23 cellular contexts compared by ENCODE assay signal in the genomic region with DNA sequence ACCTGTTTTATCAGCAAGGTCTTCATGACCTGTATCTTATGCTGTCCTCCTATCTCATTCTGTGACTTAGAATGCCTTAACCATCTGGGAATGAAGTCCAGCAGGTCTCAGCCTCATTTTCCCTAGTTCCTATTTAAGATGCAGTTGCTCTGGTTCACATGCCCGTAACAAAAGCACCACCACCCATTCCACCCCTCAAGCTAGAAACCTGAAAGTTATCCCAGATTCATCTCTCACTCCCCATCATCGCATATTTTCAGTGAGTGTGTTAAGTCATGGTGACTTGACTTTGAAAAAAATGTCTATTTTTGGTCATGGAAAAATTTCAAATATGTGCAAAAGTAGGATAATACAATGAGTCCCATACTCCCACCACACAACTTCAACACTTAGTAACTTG. TPM values are rescaled to one million over a fixed set of nuclear protein-coding genes. Genes with fewer than 3 reads are reported as not detected.
A peak's percentile ranks its signal among the peaks of the same experiment; 100 is the strongest.
DNase-seq lines count a peak whose midpoint lies in the region; ATAC-seq, FAIRE-seq and TF ChIP-seq lines count a peak whose summit lies in the region.
"Had no signal": no experiment of that assay in that cellular context is flagged by ENCODE, and none has a peak within 500 bp of the region (broad histone marks: within the 10 kb centered on the region; RNA-seq: fewer than 3 reads in every experiment).

No MANE protein-coding gene starts in this region.

- H3K9me3 Mint-ChIP-seq in activated naive CD8-positive, alpha-beta T cell (ENCODE audit: low read depth): no peaks in the 10 kb centered on the region
- no peaks in the 10 kb centered on the region for H3K9me3 Mint-ChIP-seq in activated naive CD8-positive, alpha-beta T cell treated with anti-CD3 and anti-CD28 coated beads for 36 hours
- H3K9me3 Mint-ChIP-seq in astrocyte (ENCODE audit: unreplicated experiment) (no peaks in the 10 kb centered on the region), memory B cell (no peaks in the 10 kb centered on the region)
- H3K9me3 Mint-ChIP-seq in stimulated activated memory B cell treated with anti-CD40 and anti-IgM and Interleukin-4, amounts not matched to agents 10 μg/mL and 1 μg/mL and 100 μg/mL, for 72 hours: no peaks in the 10 kb centered on the region
- H3K9me3 Mint-ChIP-seq in activated CD4-positive, alpha-beta memory T cell treated with anti-CD3 and anti-CD28 coated beads for 36 hours: no peaks in the 10 kb centered on the region
- H3K9me3 Mint-ChIP-seq: activated CD4-positive, alpha-beta T cell treated with anti-CD3 and anti-CD28 coated beads, Interleukin-2, amount 10 ng/mL, durations not matched to agents 24 days and 14 days; activated T-helper 2 cell treated with anti-CD3 and anti-CD28 coated beads, Interferon-gamma antibody, Interleukin-2, Interleukin-4, amounts not matched to agents 10 μg/mL and 5 μg/mL and 100 μg/mL, durations not matched to agents 14 hours and 24 hours and 36 hours; stimulated activated naive B cell treated with anti-CD40 and anti-IgM and Interleukin-4, amounts not matched to agents 10 μg/mL and 1 μg/mL and 100 μg/mL, for 72 hours had no signal

- intact Hi-C loops in activated CD4-positive, alpha-beta memory T cell treated with anti-CD3 and anti-CD28 coated beads for 36 hours (cut with micrococcal nuclease): no loop called here

- CTCF ChIA-PET in activated CD4-positive, alpha-beta memory T cell treated with anti-CD3 and anti-CD28 coated beads for 36 hours (lab: Charles Lee): interaction anchor here (0.9 to 1.3 kb wide), 2 partner anchors 14 to 16 kb away, joined by 4 read pairs; no protein-coding TSS in a partner anchor

- H3K9ac ChIP-seq in astrocyte (ENCODE audit: low read length): no peak overlapping the region

- POLR2A ChIA-PET in activated CD4-positive, alpha-beta memory T cell treated with anti-CD3 and anti-CD28 coated beads for 36 hours (lab: Charles Lee): no interaction called here

- peaks cover 13% of the 10 kb centered on the region for H3K4me1 Mint-ChIP-seq in activated naive CD8-positive, alpha-beta T cell (ENCODE audit: low read depth)
- peaks cover 9% of the 10 kb centered on the region for H3K4me1 Mint-ChIP-seq in activated naive CD8-positive, alpha-beta T cell treated with anti-CD3 and anti-CD28 coated beads for 36 hours
- peaks cover 18% of the 10 kb centered on the region for H3K4me1 Mint-ChIP-seq in astrocyte (ENCODE audit: low read depth, unreplicated experiment)
- H3K4me1 Mint-ChIP-seq in memory B cell: peaks cover 6% of the 10 kb centered on the region
- peaks cover 6% of the 10 kb centered on the region for H3K4me1 Mint-ChIP-seq in stimulated activated memory B cell treated with anti-CD40 and anti-IgM and Interleukin-4, amounts not matched to agents 10 μg/mL and 1 μg/mL and 100 μg/mL, for 72 hours
- H3K4me1 Mint-ChIP-seq in activated CD4-positive, alpha-beta memory T cell treated with anti-CD3 and anti-CD28 coated beads for 36 hours (ENCODE audit: low read depth): peaks cover 11% of the 10 kb centered on the region

- no peak for TF ChIP-seq CTCF in astrocyte (IDR thresholded peaks at IDR 0.05; ENCODE audit: insufficient read depth, low read depth, low read length)

- H3K27ac ChIP-seq in astrocyte (ENCODE audit: low read depth, low read length): no peak overlapping the region
- H3K27ac ChIP-seq: adrenal gland, foreskin keratinocyte, left ventricle myocardium inferior, prostate gland had no signal

- H4K20me1 ChIP-seq in astrocyte (ENCODE audit: insufficient read depth, low read length): no peaks in the 10 kb centered on the region

- H3K4me3 Mint-ChIP-seq in activated naive CD8-positive, alpha-beta T cell: no peak overlapping the region
- no peak overlapping the region for H3K4me3 Mint-ChIP-seq in activated naive CD8-positive, alpha-beta T cell treated with anti-CD3 and anti-CD28 coated beads for 36 hours
- peak overlapping the region; percentile 8 for H3K4me3 Mint-ChIP-seq in astrocyte (ENCODE audit: unreplicated experiment)
- H3K4me3 Mint-ChIP-seq in memory B cell: no peak overlapping the region
- no peak overlapping the region for H3K4me3 Mint-ChIP-seq in stimulated activated memory B cell treated with anti-CD40 and anti-IgM and Interleukin-4, amounts not matched to agents 10 μg/mL and 1 μg/mL and 100 μg/mL, for 72 hours
- H3K4me3 Mint-ChIP-seq in activated CD4-positive, alpha-beta memory T cell treated with anti-CD3 and anti-CD28 coated beads for 36 hours: no peak overlapping the region
- H3K4me3 Mint-ChIP-seq: activated CD4-positive, alpha-beta T cell treated with anti-CD3 and anti-CD28 coated beads, Interleukin-2, amount 10 ng/mL, durations not matched to agents 24 days and 14 days; stimulated activated naive B cell treated with anti-CD40 and anti-IgM and Interleukin-4, amounts not matched to agents 10 μg/mL and 1 μg/mL and 100 μg/mL, for 72 hours had no signal

- peaks cover under 1% of the 10 kb centered on the region for H3K36me3 Mint-ChIP-seq in activated naive CD8-positive, alpha-beta T cell
- peaks cover 3% of the 10 kb centered on the region for H3K36me3 Mint-ChIP-seq in activated naive CD8-positive, alpha-beta T cell treated with anti-CD3 and anti-CD28 coated beads for 36 hours
- H3K36me3 Mint-ChIP-seq in astrocyte (ENCODE audit: low read depth, unreplicated experiment): no peaks in the 10 kb centered on the region
- H3K36me3 Mint-ChIP-seq in memory B cell: peaks cover 2% of the 10 kb centered on the region
- peaks cover 2% of the 10 kb centered on the region for H3K36me3 Mint-ChIP-seq in stimulated activated memory B cell treated with anti-CD40 and anti-IgM and Interleukin-4, amounts not matched to agents 10 μg/mL and 1 μg/mL and 100 μg/mL, for 72 hours
- H3K36me3 Mint-ChIP-seq in activated CD4-positive, alpha-beta memory T cell treated with anti-CD3 and anti-CD28 coated beads for 36 hours: no peaks in the 10 kb centered on the region

- H3K4me3 ChIP-seq in astrocyte (ENCODE audit: insufficient read depth, low read depth, low read length): no peak overlapping the region
- H3K4me3 ChIP-seq: adrenal gland, left ventricle myocardium inferior, prostate gland had no signal

- FAIRE-seq in astrocyte (lab: Jason Lieb, UNC): no peak
- FAIRE-seq: A204.1, H54 had no signal

- H3K79me2 ChIP-seq in astrocyte (ENCODE audit: insufficient read depth, low read length): no peaks in the 10 kb centered on the region

- peak overlapping the region; percentile 16 for H3K4me2 ChIP-seq in astrocyte (ENCODE audit: low read length)

- H3K4me1 ChIP-seq in astrocyte (ENCODE audit: insufficient read depth, low read length): peaks cover 6% of the 10 kb centered on the region
- H3K4me1 ChIP-seq: adrenal gland, foreskin keratinocyte, left ventricle myocardium inferior, prostate gland had no signal

- ATAC-seq in memory B cell (ENCODE audit: low read depth): no peak
- no peak for ATAC-seq in stimulated activated memory B cell treated with anti-CD40 and anti-IgM and Interleukin-4, amounts not matched to agents 10 μg/mL and 1 μg/mL and 100 μg/mL, for 72 hours
- ATAC-seq: foreskin keratinocyte; stimulated activated naive B cell treated with anti-CD40 and anti-IgM and Interleukin-4, amounts not matched to agents 10 μg/mL and 1 μg/mL and 100 μg/mL, for 72 hours had no signal

- peak overlapping the region; percentile 81 for H3K27ac Mint-ChIP-seq in activated naive CD8-positive, alpha-beta T cell
- no peak overlapping the region for H3K27ac Mint-ChIP-seq in activated naive CD8-positive, alpha-beta T cell treated with anti-CD3 and anti-CD28 coated beads for 36 hours
- H3K27ac Mint-ChIP-seq in astrocyte (ENCODE audit: unreplicated experiment): peak overlapping the region; percentile 59
- H3K27ac Mint-ChIP-seq in memory B cell: peak overlapping the region; percentile 69
- no peak overlapping the region for H3K27ac Mint-ChIP-seq in stimulated activated memory B cell treated with anti-CD40 and anti-IgM and Interleukin-4, amounts not matched to agents 10 μg/mL and 1 μg/mL and 100 μg/mL, for 72 hours
- H3K27ac Mint-ChIP-seq in activated CD4-positive, alpha-beta memory T cell treated with anti-CD3 and anti-CD28 coated beads for 36 hours: no peak overlapping the region
- H3K27ac Mint-ChIP-seq: activated CD4-positive, alpha-beta T cell treated with anti-CD3 and anti-CD28 coated beads, Interleukin-2, amount 10 ng/mL, durations not matched to agents 24 days and 14 days; activated T-helper 2 cell treated with anti-CD3 and anti-CD28 coated beads, Interferon-gamma antibody, Interleukin-2, Interleukin-4, amounts not matched to agents 10 μg/mL and 5 μg/mL and 100 μg/mL, durations not matched to agents 14 hours and 24 hours and 36 hours; stimulated activated naive B cell treated with anti-CD40 and anti-IgM and Interleukin-4, amounts not matched to agents 10 μg/mL and 1 μg/mL and 100 μg/mL, for 72 hours had no signal

- H3K36me3 ChIP-seq in astrocyte (ENCODE audit: insufficient read depth, low read length): peaks cover 2% of the 10 kb centered on the region
- H3K36me3 ChIP-seq: prostate gland had no signal

- H3K27me3 ChIP-seq in astrocyte (ENCODE audit: insufficient read depth, low read length): no peaks in the 10 kb centered on the region
- H3K27me3 ChIP-seq: adrenal gland, foreskin keratinocyte had no signal

- H2AFZ ChIP-seq in astrocyte (ENCODE audit: low read depth, low read length): no peak overlapping the region

- H3K27me3 Mint-ChIP-seq in activated naive CD8-positive, alpha-beta T cell: no peaks in the 10 kb centered on the region
- no peaks in the 10 kb centered on the region for H3K27me3 Mint-ChIP-seq in activated naive CD8-positive, alpha-beta T cell treated with anti-CD3 and anti-CD28 coated beads for 36 hours
- H3K27me3 Mint-ChIP-seq in astrocyte (ENCODE audit: low read depth, unreplicated experiment) (no peaks in the 10 kb centered on the region), memory B cell (no peaks in the 10 kb centered on the region)
- H3K27me3 Mint-ChIP-seq in stimulated activated memory B cell treated with anti-CD40 and anti-IgM and Interleukin-4, amounts not matched to agents 10 μg/mL and 1 μg/mL and 100 μg/mL, for 72 hours: no peaks in the 10 kb centered on the region
- H3K27me3 Mint-ChIP-seq in activated CD4-positive, alpha-beta memory T cell treated with anti-CD3 and anti-CD28 coated beads for 36 hours: no peaks in the 10 kb centered on the region
- H3K27me3 Mint-ChIP-seq: activated CD4-positive, alpha-beta T cell treated with anti-CD3 and anti-CD28 coated beads, Interleukin-2, amount 10 ng/mL, durations not matched to agents 24 days and 14 days; stimulated activated naive B cell treated with anti-CD40 and anti-IgM and Interleukin-4, amounts not matched to agents 10 μg/mL and 1 μg/mL and 100 μg/mL, for 72 hours had no signal

- no peak for DNase-seq in activated naive CD8-positive, alpha-beta T cell treated with anti-CD3 and anti-CD28 coated beads for 36 hours
- DNase-seq in astrocyte (ENCODE audit: low read depth) (peak; percentile 51), memory B cell (ENCODE audit: low spot score in 2 of 2) (no peak), NCI-H1694 (lab: John Stamatoyannopoulos, UW) (no peak), anterior cingulate cortex (lab: John Stamatoyannopoulos, UW) (no peak)
- DNase-seq in activated CD4-positive, alpha-beta memory T cell treated with anti-CD3 and anti-CD28 coated beads for 36 hours: no peak
- DNase-seq: activated CD4-positive, alpha-beta T cell treated with anti-CD3 and anti-CD28 coated beads, Interleukin-2, amount 10 ng/mL, durations not matched to agents 24 days and 14 days; adrenal gland; C1 segment of cervical spinal cord; DMS 273 treated with DMSO at 0.1 percent for 48 hours; foreskin keratinocyte; hippocampal formation; left ventricle myocardium inferior; NCI-H510A; stimulated activated CD4-positive, alpha-beta T cell treated with anti-CD3 and anti-CD28 coated beads, Interleukin-1b, Interleukin-23, amount 100 ng/mL, for 48 hours; stimulated activated naive B cell treated with anti-CD40 and anti-IgM and Interleukin-4, amounts not matched to agents 10 μg/mL and 1 μg/mL and 100 μg/mL, for 72 hours; T-helper 2 cell had no signal

- no peaks in the 10 kb centered on the region for H3K9me3 ChIP-seq in astrocyte (ENCODE audit: insufficient read depth, low read depth, low read length)
- H3K9me3 ChIP-seq: adrenal gland, left ventricle myocardium inferior, prostate gland had no signal

RNA-seq across cellular contexts. Expression of a gene that starts 11.7 kb away (rescaled TPM):
- 100 to 1,000 TPM; 948 to 957 TPM for total RNA-seq in activated naive CD8-positive, alpha-beta T cell treated with anti-CD3 and anti-CD28 coated beads for 36 hours
- total RNA-seq in astrocyte: 111 and 124 TPM in 2 replicates
- 100 to 1,000 TPM; 755 to 762 TPM for total RNA-seq in activated CD4-positive, alpha-beta memory T cell treated with anti-CD3 and anti-CD28 coated beads for 36 hours

RNA-seq across cellular contexts. Expression of a gene that starts 45.6 kb away (rescaled TPM):
- 100 to 1,000 TPM; 131 to 133 TPM for total RNA-seq in activated naive CD8-positive, alpha-beta T cell treated with anti-CD3 and anti-CD28 coated beads for 36 hours
- total RNA-seq in astrocyte: 8.8 and 11.8 TPM in 2 replicates
- 100 to 1,000 TPM; 109 to 112 TPM for total RNA-seq in activated CD4-positive, alpha-beta memory T cell treated with anti-CD3 and anti-CD28 coated beads for 36 hours

RNA-seq across cellular contexts. Expression of a gene that starts 51.9 kb away (rescaled TPM):
- total RNA-seq in activated naive CD8-positive, alpha-beta T cell treated with anti-CD3 and anti-CD28 coated beads for 36 hours: 10 to 100 TPM; 43.8 to 45.9 TPM
- 87.2 and 94.4 TPM in 2 replicates for total RNA-seq in astrocyte
- total RNA-seq in activated CD4-positive, alpha-beta memory T cell treated with anti-CD3 and anti-CD28 coated beads for 36 hours: 10 to 100 TPM; 41.9 to 45.5 TPM

Comparison
In these comparisons a context has a peak if more than half of its experiments do, and no peak if none do; other contexts are left out.
1. H3K27ac Mint-ChIP-seq: peak in activated naive CD8-positive, alpha-beta T cell (single experiment), astrocyte (single experiment) and memory B cell (single experiment); none in activated naive CD8-positive, alpha-beta T cell treated with anti-CD3 and anti-CD28 coated beads for 36 hours (single experiment), stimulated activated memory B cell treated with anti-CD40 and anti-IgM and Interleukin-4, amounts not matched to agents 10 μg/mL and 1 μg/mL and 100 μg/mL, for 72 hours (single experiment) and activated CD4-positive, alpha-beta memory T cell treated with anti-CD3 and anti-CD28 coated beads for 36 hours (single experiment).